In the genomic region with DNA sequence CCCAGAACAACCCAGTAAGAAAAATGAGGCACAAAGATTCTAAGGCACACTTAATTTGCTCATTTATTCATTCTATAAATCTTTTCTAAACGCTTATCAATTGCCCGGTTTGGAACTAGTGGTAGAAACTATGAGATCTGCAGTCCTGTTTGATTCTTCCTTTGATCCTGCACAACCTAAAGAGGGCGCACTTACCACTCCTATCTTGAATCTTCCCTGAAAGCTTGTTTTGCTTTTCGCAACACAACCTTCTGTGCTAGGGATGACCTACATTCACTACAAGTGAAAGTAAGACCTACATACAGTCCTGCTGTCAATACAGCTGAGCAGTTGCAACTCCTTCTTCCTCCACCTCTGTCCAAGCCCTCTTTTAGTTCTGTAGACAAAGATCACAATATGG, we compare ENCODE assay signal across 8 cellular contexts. TPM values are rescaled to one million over a fixed set of nuclear protein-coding genes. Genes with fewer than 3 reads are reported as not detected.
A peak's percentile ranks its signal among the peaks of the same experiment; 100 is the strongest.
DNase-seq lines count a peak whose midpoint lies in the region; ATAC-seq, FAIRE-seq and TF ChIP-seq lines count a peak whose summit lies in the region.

No MANE protein-coding gene starts in this region.

- peak; percentile 23 for TF ChIP-seq CTCF in D721Med (IDR thresholded peaks at IDR 0.05; ENCODE audit: insufficient read depth, missing control alignments)
- peak; percentile 87 for TF ChIP-seq CTCF in NB4 (IDR thresholded peaks at IDR 0.05; ENCODE audit: low read depth, low read length)

- DNase-seq in D721Med (ENCODE audit: insufficient read length, low spot score) (no peak), NB4 (ENCODE audit: low read depth) (peak; percentile 86), left colon (peak in 1 of 2 donors; percentile 18), hepatic stellate cell (ENCODE audit: low spot score) (no peak)

- H3K27me3 Mint-ChIP-seq in activated T-helper 17 cell treated with anti-CD3 and anti-CD28 coated beads, Interleukin-2, amount 50 U/mL, for 72 hours = no peaks in the 10 kb centered on the region

- no peaks in the 10 kb centered on the region for H3K36me3 Mint-ChIP-seq in activated T-helper 17 cell treated with anti-CD3 and anti-CD28 coated beads, Interleukin-2, amount 50 U/mL, for 72 hours (ENCODE audit: low read depth)

- TF ChIP-seq POLR2A in NB4 (IDR thresholded peaks at IDR 0.05; ENCODE audit: extremely low read depth, insufficient read length) = no peak

- peak; percentile 68 for ATAC-seq in GM21390 (IDR thresholded peaks at IDR 0.05; ENCODE audit: unreplicated experiment)
- peak; percentile 85 for ATAC-seq in activated T-helper 17 cell treated with anti-CD3 and anti-CD28 coated beads, Interleukin-2, amount 50 U/mL, for 72 hours (replicated peaks)
- peak; percentile 77 for ATAC-seq in left colon
- no peak for ATAC-seq in GM19324 (IDR thresholded peaks at IDR 0.05; ENCODE audit: low FRiP score, unreplicated experiment)
- ATAC-seq in GM18907 (IDR thresholded peaks at IDR 0.05; ENCODE audit: unreplicated experiment) = no peak

- H3K27ac Mint-ChIP-seq in activated T-helper 17 cell treated with anti-CD3 and anti-CD28 coated beads, Interleukin-2, amount 50 U/mL, for 72 hours = peak overlapping the region; percentile 7

- intact Hi-C loops in left colon (cut with DNase I, micrococcal nuclease) = no loop called here

- FAIRE-seq in D721Med (lab: Jason Lieb, UNC) = no peak

- H3K4me1 Mint-ChIP-seq in activated T-helper 17 cell treated with anti-CD3 and anti-CD28 coated beads, Interleukin-2, amount 50 U/mL, for 72 hours = peaks cover 6% of the 10 kb centered on the region

- H3K4me3 Mint-ChIP-seq in activated T-helper 17 cell treated with anti-CD3 and anti-CD28 coated beads, Interleukin-2, amount 50 U/mL, for 72 hours = peak overlapping the region; percentile 19

- no peak overlapping the region for H3K4me3 ChIP-seq in NB4 (ENCODE audit: low read depth, low read length)

- no peaks in the 10 kb centered on the region for H3K9me3 Mint-ChIP-seq in activated T-helper 17 cell treated with anti-CD3 and anti-CD28 coated beads, Interleukin-2, amount 50 U/mL, for 72 hours

RNA-seq across cellular contexts. Expression of gene ARL4A, which starts 12.6 kb away (rescaled TPM):
- 10 to 100 TPM; 12.4 to 17.0 TPM for total RNA-seq in activated T-helper 17 cell treated with anti-CD3 and anti-CD28 coated beads, Interleukin-2, amount 50 U/mL, for 72 hours
- total RNA-seq in left colon = 100 to 1,000 TPM in 1 of 2 donors, 10 to 100 TPM in 1; 77.3 to 101 TPM

Comparison
In these comparisons a context has a peak if more than half of its experiments do, and no peak if none do; other contexts are left out.
1. ATAC-seq: peak in GM21390 (single experiment), activated T-helper 17 cell treated with anti-CD3 and anti-CD28 coated beads, Interleukin-2, amount 50 U/mL, for 72 hours (single experiment) and left colon (single experiment); none in GM19324 (single experiment) and GM18907 (single experiment).
2. RNA of gene ARL4A, which starts 12.6 kb away (total RNA-seq): 77.3 to 101 TPM in left colon; 12.4 to 17.0 TPM in activated T-helper 17 cell treated with anti-CD3 and anti-CD28 coated beads, Interleukin-2, amount 50 U/mL, for 72 hours; every median in the first group is over 4 times any median in the second.